11 cellular contexts compared by ENCODE assay signal in the genomic region with DNA sequence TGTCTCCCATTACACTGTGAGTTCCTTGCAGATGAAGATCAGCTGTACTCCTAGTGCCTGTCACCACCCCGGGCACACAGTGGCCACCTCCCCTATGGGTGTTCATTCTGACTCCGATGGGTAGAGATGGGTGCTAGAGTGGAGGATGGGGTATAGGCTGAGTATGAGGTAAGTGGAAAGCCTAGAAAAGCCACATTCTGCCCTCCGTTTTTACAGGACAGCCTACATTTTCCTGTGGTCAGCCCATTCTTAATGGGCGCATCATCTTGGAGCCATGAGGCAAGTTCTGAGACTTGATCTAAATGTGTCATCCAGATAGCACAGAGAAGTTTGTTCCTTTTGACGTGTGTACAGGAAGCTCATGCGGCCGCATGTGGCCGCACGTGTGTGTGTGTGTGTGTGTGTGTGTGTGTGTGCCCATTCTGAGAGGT.
DNase-seq lines count a peak whose midpoint lies in the region; ATAC-seq, FAIRE-seq and TF ChIP-seq lines count a peak whose summit lies in the region.
"Had no signal": no experiment of that assay in that cellular context is flagged by ENCODE, and none has a peak within 500 bp of the region (broad histone marks: within the 10 kb centered on the region; RNA-seq: fewer than 3 reads in every experiment).

No MANE protein-coding gene starts in this region.

- POLR2A ChIA-PET in activated CD4-positive, alpha-beta T cell treated with anti-CD3 and anti-CD28 coated beads for 36 hours (lab: Charles Lee), result interaction anchor here (1.1 kb wide), 1 partner anchor 52 kb away, joined by 3 read pairs; no protein-coding TSS in a partner anchor

- peaks cover 50% of the 10 kb centered on the region for H3K36me3 Mint-ChIP-seq in activated CD4-positive, alpha-beta T cell treated with anti-CD3 and anti-CD28 coated beads for 36 hours (ENCODE audit: low read depth)
- peaks cover 8% of the 10 kb centered on the region for H3K36me3 Mint-ChIP-seq in T-helper 17 cell (ENCODE audit: low read depth)

- H3K27me3 Mint-ChIP-seq in activated CD4-positive, alpha-beta T cell treated with anti-CD3 and anti-CD28 coated beads for 36 hours, result no peaks in the 10 kb centered on the region
- H3K27me3 Mint-ChIP-seq in T-helper 17 cell, result no peaks in the 10 kb centered on the region

- peak overlapping the region; percentile 86 for H3K27ac Mint-ChIP-seq in activated CD4-positive, alpha-beta T cell treated with anti-CD3 and anti-CD28 coated beads for 36 hours
- peak overlapping the region; percentile 90 for H3K27ac Mint-ChIP-seq in T-helper 17 cell

- ATAC-seq in activated CD4-positive, alpha-beta T cell treated with anti-CD3 and anti-CD28 coated beads for 36 hours, result peak; percentile 50
- ATAC-seq in T-helper 17 cell, result peak; percentile 32
- ATAC-seq in HG02588 (IDR thresholded peaks at IDR 0.05; ENCODE audit: unreplicated experiment), result no peak

- peaks cover 5% of the 10 kb centered on the region for H3K9me3 Mint-ChIP-seq in activated CD4-positive, alpha-beta T cell treated with anti-CD3 and anti-CD28 coated beads for 36 hours (ENCODE audit: low read depth)

- FAIRE-seq in D721Med (lab: Jason Lieb, UNC), result no peak

- H3K4me1 Mint-ChIP-seq in activated CD4-positive, alpha-beta T cell treated with anti-CD3 and anti-CD28 coated beads for 36 hours, result peaks cover 92% of the 10 kb centered on the region
- peaks cover 48% of the 10 kb centered on the region for H3K4me1 Mint-ChIP-seq in T-helper 17 cell

- H3K4me3 ChIP-seq in epithelial cell of esophagus (ENCODE audit: low read length), result no peak overlapping the region

- CTCF ChIA-PET in activated CD4-positive, alpha-beta T cell treated with anti-CD3 and anti-CD28 coated beads for 36 hours (lab: Charles Lee), result interaction anchor here (0.6 kb wide), 1 partner anchor 17 kb away, joined by 3 read pairs; no protein-coding TSS in a partner anchor

- H3K4me3 Mint-ChIP-seq in activated CD4-positive, alpha-beta T cell treated with anti-CD3 and anti-CD28 coated beads for 36 hours, result peak overlapping the region; percentile 1
- peak overlapping the region; percentile 28 for H3K4me3 Mint-ChIP-seq in T-helper 17 cell

- intact Hi-C loops in activated CD4-positive, alpha-beta T cell treated with anti-CD3 and anti-CD28 coated beads for 36 hours (cut with DNase I, micrococcal nuclease), result loop anchor here (5.0 kb wide), 2 partner anchors 64 to 201 kb away; no protein-coding TSS in a partner anchor

- no peak for TF ChIP-seq CTCF in epithelial cell of esophagus (IDR thresholded peaks at IDR 0.05; ENCODE audit: insufficient read depth, low read depth, low read length, missing control alignments)
- no peak for TF ChIP-seq CTCF in D721Med (IDR thresholded peaks at IDR 0.05; ENCODE audit: insufficient read depth, missing control alignments)

- peak; percentile 63 for DNase-seq in activated CD4-positive, alpha-beta T cell treated with anti-CD3 and anti-CD28 coated beads for 36 hours
- no peak for DNase-seq in activated CD4-positive, alpha-beta T cell treated with anti-CD3 and anti-CD28 coated beads, Interleukin-2, amount 50 U/mL, for 4 hours
- DNase-seq in T-helper 17 cell (no peak), epithelial cell of esophagus (ENCODE audit: low read depth) (peak; percentile 81), SIG-M5 (lab: John Stamatoyannopoulos, UW) (no peak), D721Med (ENCODE audit: insufficient read length, low spot score) (no peak)
- peak; percentile 66 for DNase-seq in stimulated activated CD8-positive, alpha-beta memory T cell treated with anti-CD3 and anti-CD28 coated beads, Interleukin-4, amount 100 ng/mL, for 48 hours
- DNase-seq: dermis blood vessel endothelial cell; NCI-H2029; stimulated activated CD4-positive, alpha-beta T cell treated with anti-CD3 and anti-CD28 coated beads, Interleukin-4, amount 100 ng/mL, for 4 hours had no signal

- no peaks in the 10 kb centered on the region for H3K9me3 ChIP-seq in T-helper 17 cell (ENCODE audit: control insufficient read depth, low read length, poor library complexity, severe bottlenecking)

Comparison
In these comparisons a context has a peak if more than half of its experiments do, and no peak if none do; other contexts are left out.
1. DNase-seq: peak in activated CD4-positive, alpha-beta T cell treated with anti-CD3 and anti-CD28 coated beads for 36 hours (single experiment), epithelial cell of esophagus (single experiment) and stimulated activated CD8-positive, alpha-beta memory T cell treated with anti-CD3 and anti-CD28 coated beads, Interleukin-4, amount 100 ng/mL, for 48 hours (single experiment); none in activated CD4-positive, alpha-beta T cell treated with anti-CD3 and anti-CD28 coated beads, Interleukin-2, amount 50 U/mL, for 4 hours (0 of 2), T-helper 17 cell (0 of 3), SIG-M5 (single experiment) and D721Med (single experiment).